In the genomic region with DNA sequence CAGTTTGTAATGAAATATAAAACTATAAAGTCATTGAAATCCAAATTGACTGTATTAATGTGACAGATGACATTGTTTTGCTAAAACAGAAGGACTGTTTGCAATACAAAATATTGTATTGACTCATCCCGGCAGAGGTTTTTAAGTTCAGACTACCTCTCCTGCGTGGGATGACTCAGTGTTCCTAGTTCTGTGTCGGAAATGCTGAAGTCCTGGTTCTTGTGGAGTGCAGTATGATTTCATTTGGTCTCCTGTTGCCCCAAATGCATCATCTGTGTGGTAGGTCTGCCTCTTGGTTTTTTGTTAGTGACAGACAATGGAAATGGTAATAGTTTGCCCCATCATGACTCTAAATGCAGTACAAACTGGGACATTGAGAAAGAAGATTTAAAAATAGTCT, we compare ENCODE assay signal across 16 cellular contexts. TPM values are rescaled to one million over a fixed set of nuclear protein-coding genes. Genes with fewer than 3 reads are reported as not detected.
DNase-seq lines count a peak whose midpoint lies in the region; ATAC-seq and TF ChIP-seq lines count a peak whose summit lies in the region.
"Had no signal": no experiment of that assay in that cellular context is flagged by ENCODE, and none has a peak within 500 bp of the region (broad histone marks: within the 10 kb centered on the region; RNA-seq: fewer than 3 reads in every experiment).

No MANE protein-coding gene starts in this region.

- no peak overlapping the region for H3K9ac ChIP-seq in mesenchymal stem cell (ENCODE audit: low read length)

- no peak overlapping the region for H3K4me3 Mint-ChIP-seq in HFFc6
- H3K4me3 Mint-ChIP-seq: WTC11 had no signal

- no peak overlapping the region for H3K23ac ChIP-seq in mesenchymal stem cell (ENCODE audit: low read length in 2 of 2)

- ATAC-seq in HG02884 (IDR thresholded peaks at IDR 0.05; ENCODE audit: unreplicated experiment) (no peak), GM19324 (IDR thresholded peaks at IDR 0.05; ENCODE audit: low FRiP score, unreplicated experiment) (no peak)
- ATAC-seq: WTC11 had no signal

- TF ChIP-seq CTCF in HFFc6 (IDR thresholded peaks at IDR 0.05): no peak
- TF ChIP-seq CTCF in brain microvascular endothelial cell (IDR thresholded peaks at IDR 0.05; ENCODE audit: low read depth, low read length, missing control alignments): no peak

- H3K27me3 Mint-ChIP-seq in HFFc6 (ENCODE audit: insufficient read depth): peaks cover 5% of the 10 kb centered on the region

- no peak overlapping the region for H2BK15ac ChIP-seq in mesenchymal stem cell (ENCODE audit: low read depth, poor library complexity, severe bottlenecking)

- no peak overlapping the region for H2AK5ac ChIP-seq in mesenchymal stem cell (ENCODE audit: low read length, severe bottlenecking)

- no peak overlapping the region for H4K91ac ChIP-seq in mesenchymal stem cell (ENCODE audit: low read length)

- in situ Hi-C loops in brain microvascular endothelial cell (cut with HindIII; ENCODE audit: low pct_ligation_motif_present, low sequenced_read_pairs): no loop called here

- H3K4me2 ChIP-seq in mesenchymal stem cell (ENCODE audit: low read length, poor library complexity, severe bottlenecking): no peak overlapping the region

- 39% methylated on average over 3 of the region's 3 CpGs for WGBS in mesenchymal stem cell

- no peaks in the 10 kb centered on the region for H3K36me3 Mint-ChIP-seq in HFFc6 (ENCODE audit: low read depth)
- H3K36me3 Mint-ChIP-seq: WTC11 had no signal

- H3K27me3 ChIP-seq in brain microvascular endothelial cell (replicated peaks) (no peaks in the 10 kb centered on the region), mesenchymal stem cell (ENCODE audit: control insufficient read depth in 1 of 2, insufficient read depth in 1 of 2, low read length in 2 of 2) (no peaks in the 10 kb centered on the region)
- H3K27me3 ChIP-seq: ovary, SJSA1, suprapubic skin had no signal

- H2AFZ ChIP-seq in mesenchymal stem cell (ENCODE audit: low read depth, low read length): no peak overlapping the region

- DNase-seq in NCI-H2171 treated with DMSO at 0.1 percent for 48 hours (lab: John Stamatoyannopoulos, UW): peak; percentile 70
- DNase-seq in NCI-H2171 (lab: John Stamatoyannopoulos, UW): no peak
- peak; percentile 33 for DNase-seq in HFFc6
- peak; percentile 83 for DNase-seq in brain microvascular endothelial cell
- peak; percentile 32 for DNase-seq in mesenchymal stem cell
- DNase-seq in 8988T: no peak
- DNase-seq: activated gamma-delta T cell, cortex of kidney, head of caudate nucleus, NCI-H748 treated with DMSO at 0.1 percent for 48 hours, ovary had no signal

- H4K8ac ChIP-seq in mesenchymal stem cell (ENCODE audit: low read length): no peak overlapping the region

- H3K27ac Mint-ChIP-seq in HFFc6: peak overlapping the region; percentile 17; the same call in 1 of the 2 replicates
- H3K27ac Mint-ChIP-seq: WTC11 had no signal

- H3K36me3 ChIP-seq in brain microvascular endothelial cell (replicated peaks): no peaks in the 10 kb centered on the region
- no peaks in the 10 kb centered on the region for H3K36me3 ChIP-seq in mesenchymal stem cell (ENCODE audit: control insufficient read depth in 1 of 2, insufficient read depth in 2 of 2, low read depth in 1 of 2, low read length in 2 of 2)
- H3K36me3 ChIP-seq: ovary, SJSA1, suprapubic skin had no signal

- no peak overlapping the region for H3K4me3 ChIP-seq in brain microvascular endothelial cell (ENCODE audit: low read depth, low read length)
- H3K4me3 ChIP-seq in mesenchymal stem cell (ENCODE audit: insufficient read depth in 1 of 2, low read depth in 1 of 2, low read length in 2 of 2): no peak overlapping the region
- H3K4me3 ChIP-seq: ovary, SJSA1, suprapubic skin had no signal

- H3K4me1 Mint-ChIP-seq in HFFc6 (ENCODE audit: low read depth): peaks cover 42% of the 10 kb centered on the region

- H3K4me1 ChIP-seq in mesenchymal stem cell (ENCODE audit: control insufficient read depth, insufficient read depth, low read depth, low read length): no peaks in the 10 kb centered on the region

- H3K18ac ChIP-seq in mesenchymal stem cell (ENCODE audit: low read depth in 1 of 2, low read length in 2 of 2): no peak overlapping the region

- no peak overlapping the region for H2BK5ac ChIP-seq in mesenchymal stem cell (ENCODE audit: low read depth, low read length, poor library complexity, severe bottlenecking)

- peak overlapping the region; percentile 23 for H3K27ac ChIP-seq in brain microvascular endothelial cell
- no peak overlapping the region for H3K27ac ChIP-seq in mesenchymal stem cell (ENCODE audit: low read length, poor library complexity, severe bottlenecking)
- H3K27ac ChIP-seq: ovary, SJSA1, suprapubic skin had no signal

- H2BK120ac ChIP-seq in mesenchymal stem cell (ENCODE audit: low read depth, low read length): no peak overlapping the region

- H3K9me3 ChIP-seq in mesenchymal stem cell (ENCODE audit: control insufficient read depth, low read length): no peaks in the 10 kb centered on the region
- H3K9me3 ChIP-seq: ovary, SJSA1, suprapubic skin had no signal

- no peak overlapping the region for H2BK12ac ChIP-seq in mesenchymal stem cell (ENCODE audit: low read length in 2 of 2)

- no peak overlapping the region for H3K4ac ChIP-seq in mesenchymal stem cell (ENCODE audit: low read depth in 1 of 2, low read length in 2 of 2)

- peaks cover 8% of the 10 kb centered on the region for H3K79me1 ChIP-seq in mesenchymal stem cell (replicated peaks; ENCODE audit: low read length, poor library complexity, severe bottlenecking)

- H3K9me3 Mint-ChIP-seq in HFFc6: no peaks in the 10 kb centered on the region

- H3K14ac ChIP-seq in mesenchymal stem cell (ENCODE audit: low read length in 2 of 2): no peak overlapping the region

RNA-seq across cellular contexts. Expression of a gene that starts 27.8 kb away (rescaled TPM):
- total RNA-seq in HFFc6 (2021; fragmentation: NEBNext Ultra II Directional; extraction: Animal tissue kit (Norgen Biotek cat#: 25700)): 1 to 10 TPM in 5 of 6 experiments, under 1 TPM in 1; 0.69 to 5.9 (median 4.6) TPM
- 4.6 TPM for polyA plus RNA-seq in mesenchymal stem cell (2013, experiment 1 of 2)
- polyA plus RNA-seq in mesenchymal stem cell (2013, experiment 2 of 2): 4.7 TPM

Comparison
In these comparisons a context has a peak if more than half of its experiments do, and no peak if none do; other contexts are left out.
1. DNase-seq: peak in NCI-H2171 treated with DMSO at 0.1 percent for 48 hours (single experiment), HFFc6 (single experiment), brain microvascular endothelial cell (single experiment) and mesenchymal stem cell (single experiment); none in NCI-H2171 (single experiment) and 8988T (single experiment).